20 cellular contexts compared by ENCODE assay signal in the genomic region with DNA sequence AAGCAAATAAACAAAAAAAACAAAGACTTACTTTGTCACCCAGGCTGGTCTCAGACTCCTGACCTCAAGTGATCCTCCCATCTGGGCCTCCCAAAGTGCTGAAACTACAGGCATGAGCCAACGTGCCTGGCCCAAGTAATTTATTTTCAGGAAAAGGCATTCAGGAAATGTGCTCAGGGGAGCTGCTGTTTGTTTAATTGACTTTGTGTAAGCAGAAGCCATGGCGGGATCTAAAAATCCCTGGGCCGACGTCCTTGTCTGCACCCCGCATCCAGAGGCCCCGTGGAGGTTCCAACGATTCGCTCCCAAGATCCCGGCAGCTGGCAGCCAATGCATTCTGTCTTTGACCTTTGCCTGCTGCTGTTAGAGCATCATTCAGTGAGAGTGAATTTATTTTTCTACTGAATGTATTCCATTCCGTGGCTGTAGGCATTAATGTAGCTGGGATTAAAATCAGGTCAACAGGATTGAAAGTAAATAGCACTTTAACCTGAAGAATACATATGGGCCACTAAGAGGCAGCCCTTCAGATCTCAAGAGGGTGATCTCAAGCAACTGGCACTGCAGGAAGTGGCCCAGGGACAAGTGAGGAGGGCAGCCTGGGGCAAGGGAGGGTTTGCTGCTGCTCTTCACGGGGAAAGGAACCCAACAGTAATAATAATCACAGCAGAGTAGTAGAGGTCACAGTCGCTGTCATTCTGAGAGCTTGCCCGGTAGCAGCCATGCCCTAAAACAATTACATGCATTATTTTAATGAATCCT.
DNase-seq lines count a peak whose midpoint lies in the region; ATAC-seq, FAIRE-seq and TF ChIP-seq lines count a peak whose summit lies in the region.
"Had no signal": no experiment of that assay in that cellular context is flagged by ENCODE, and none has a peak within 500 bp of the region (broad histone marks: within the 10 kb centered on the region; RNA-seq: fewer than 3 reads in every experiment).

No MANE protein-coding gene starts in this region.

- no peaks in the 10 kb centered on the region for H3K4me1 ChIP-seq in kidney (ENCODE audit: control insufficient read depth in 1 of 2, insufficient read depth in 1 of 2, low read depth in 1 of 2, low read length in 2 of 2)
- H3K4me1 ChIP-seq: colonic mucosa had no signal

- no peaks in the 10 kb centered on the region for H3K36me3 ChIP-seq in kidney (ENCODE audit: control insufficient read depth in 1 of 2, insufficient read depth in 2 of 2, low read length in 2 of 2)
- H3K36me3 ChIP-seq: colonic mucosa, sigmoid colon, tibial nerve had no signal

- H3K9me3 ChIP-seq in kidney (ENCODE audit: control insufficient read depth in 1 of 2, low read length in 2 of 2), result no peaks in the 10 kb centered on the region
- H3K9me3 ChIP-seq: colonic mucosa, sigmoid colon, tibial nerve had no signal

- FAIRE-seq in kidney (lab: Jason Lieb, UNC), result no peak
- FAIRE-seq: H54 had no signal

- H3K4me3 Mint-ChIP-seq in Calu3 (ENCODE audit: low read depth, unreplicated experiment), result no peak overlapping the region
- H3K4me3 Mint-ChIP-seq: memory B cell; stimulated activated memory B cell treated with anti-CD40 and anti-IgM and Interleukin-4, amounts not matched to agents 10 μg/mL and 1 μg/mL and 100 μg/mL, for 72 hours had no signal

- H3K27ac Mint-ChIP-seq in Calu3 (ENCODE audit: unreplicated experiment), result peak overlapping the region; percentile 44
- H3K27ac Mint-ChIP-seq: activated naive CD4-positive, alpha-beta T cell treated with anti-CD3 and anti-CD28 coated beads, Interleukin-2, amount 50 U/mL, for 72 hours; memory B cell; naive B cell; stimulated activated memory B cell treated with anti-CD40 and anti-IgM and Interleukin-4, amounts not matched to agents 10 μg/mL and 1 μg/mL and 100 μg/mL, for 72 hours had no signal

- ATAC-seq in GM18511 (IDR thresholded peaks at IDR 0.05; ENCODE audit: unreplicated experiment) (no peak), GM21423 (IDR thresholded peaks at IDR 0.05; ENCODE audit: unreplicated experiment) (no peak), HG03280 (IDR thresholded peaks at IDR 0.05; ENCODE audit: unreplicated experiment) (no peak)
- ATAC-seq: activated naive CD4-positive, alpha-beta T cell treated with anti-CD3 and anti-CD28 coated beads, Interleukin-2, amount 50 U/mL, for 72 hours; stimulated activated memory B cell treated with anti-CD40 and anti-IgM and Interleukin-4, amounts not matched to agents 10 μg/mL and 1 μg/mL and 100 μg/mL, for 72 hours had no signal

- BruUV-seq in Calu3 (replicated peaks; lab: Mats Ljungman, UMichigan), result no TSS peak

- H3K4me1 Mint-ChIP-seq in Calu3 (ENCODE audit: low read depth, unreplicated experiment), result peaks cover 7% of the 10 kb centered on the region
- H3K4me1 Mint-ChIP-seq: memory B cell; naive B cell; stimulated activated memory B cell treated with anti-CD40 and anti-IgM and Interleukin-4, amounts not matched to agents 10 μg/mL and 1 μg/mL and 100 μg/mL, for 72 hours had no signal

- intact Hi-C loops in Calu3 (cut with micrococcal nuclease; ENCODE audit: unreplicated experiment), result no loop called here
- intact Hi-C loops in kidney (cut with DNase I), result no loop called here

- no peak overlapping the region for H3K4me3 ChIP-seq in kidney (ENCODE audit: low read length in 2 of 2)
- H3K4me3 ChIP-seq: colonic mucosa, sigmoid colon, tibial nerve had no signal

- H3K9me3 Mint-ChIP-seq in Calu3 (ENCODE audit: low read depth, unreplicated experiment), result no peaks in the 10 kb centered on the region

- CTCF ChIA-PET in Calu3 (lab: Charles Lee), result no interaction called here

- TF ChIP-seq CTCF in Calu3 (IDR thresholded peaks at IDR 0.05; ENCODE audit: unreplicated experiment) (no peak), kidney (IDR thresholded peaks at IDR 0.05; ENCODE audit: borderline replicate concordance, extremely low read depth, insufficient read depth) (no peak)

- peaks cover 20% of the 10 kb centered on the region for H3K27me3 Mint-ChIP-seq in Calu3 (ENCODE audit: unreplicated experiment)
- H3K27me3 Mint-ChIP-seq: memory B cell; stimulated activated memory B cell treated with anti-CD40 and anti-IgM and Interleukin-4, amounts not matched to agents 10 μg/mL and 1 μg/mL and 100 μg/mL, for 72 hours had no signal

- H3K27ac ChIP-seq in kidney (ENCODE audit: low read depth in 2 of 2, low read length in 2 of 2), result no peak overlapping the region
- H3K27ac ChIP-seq: colonic mucosa had no signal

- H3K36me3 Mint-ChIP-seq in Calu3 (ENCODE audit: insufficient read depth, unreplicated experiment), result no peaks in the 10 kb centered on the region
- H3K36me3 Mint-ChIP-seq: activated naive CD4-positive, alpha-beta T cell treated with anti-CD3 and anti-CD28 coated beads, Interleukin-2, amount 50 U/mL, for 72 hours; memory B cell; naive B cell; stimulated activated memory B cell treated with anti-CD40 and anti-IgM and Interleukin-4, amounts not matched to agents 10 μg/mL and 1 μg/mL and 100 μg/mL, for 72 hours had no signal

- H3K9ac ChIP-seq in kidney (ENCODE audit: low read length in 2 of 2), result no peak overlapping the region

- in situ Hi-C loops in G401 (cut with HindIII; ENCODE audit: low sequenced_read_pairs), result no loop called here

- DNase-seq in Calu3 (peak; percentile 7), NCI-H128 (lab: John Stamatoyannopoulos, UW; ENCODE audit: unreplicated experiment) (peak; percentile 51), NCI-H510A (lab: John Stamatoyannopoulos, UW) (peak; percentile 75), kidney (peak; percentile 43), G401 (ENCODE audit: low spot score) (no peak)
- DNase-seq: activated CD4-positive, alpha-beta T cell treated with anti-CD3 and anti-CD28 coated beads for 1 hour; colonic mucosa; Kasumi-1; naive B cell; NCI-H1436 treated with DMSO at 0.1 percent for 48 hours; sigmoid colon; SW 1271 had no signal
